1 cellular context compared by ENCODE assay signal in genomic region chr17:49437696-49438438, GRCh38.
TF ChIP-seq lines count a peak whose summit lies in the region.

No MANE protein-coding gene starts in this region.

TF ChIP-seq in A549, 52 proteins besides CTCF, POLR2A, EP300 and RAD21:
- TF ChIP-seq, protein P1, sequence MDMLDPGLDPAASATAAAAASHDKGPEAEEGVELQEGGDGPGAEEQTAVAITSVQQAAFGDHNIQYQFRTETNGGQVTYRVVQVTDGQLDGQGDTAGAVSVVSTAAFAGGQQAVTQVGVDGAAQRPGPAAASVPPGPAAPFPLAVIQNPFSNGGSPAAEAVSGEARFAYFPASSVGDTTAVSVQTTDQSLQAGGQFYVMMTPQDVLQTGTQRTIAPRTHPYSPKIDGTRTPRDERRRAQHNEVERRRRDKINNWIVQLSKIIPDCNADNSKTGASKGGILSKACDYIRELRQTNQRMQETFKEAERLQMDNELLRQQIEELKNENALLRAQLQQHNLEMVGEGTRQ (IDR thresholded peaks at IDR 0.05) = no peak
- TF ChIP-seq KDM1A (IDR thresholded peaks at IDR 0.05; ENCODE audit: low read depth) (peak; percentile 54; the same call in 1 of the 2 replicates), RNF2 (IDR thresholded peaks at IDR 0.05; ENCODE audit: borderline replicate concordance, low read depth) (no peak)
TF ChIP-seq in A549: peak in this region for 1.
